8 cellular contexts compared by ENCODE assay signal in the genomic region with DNA sequence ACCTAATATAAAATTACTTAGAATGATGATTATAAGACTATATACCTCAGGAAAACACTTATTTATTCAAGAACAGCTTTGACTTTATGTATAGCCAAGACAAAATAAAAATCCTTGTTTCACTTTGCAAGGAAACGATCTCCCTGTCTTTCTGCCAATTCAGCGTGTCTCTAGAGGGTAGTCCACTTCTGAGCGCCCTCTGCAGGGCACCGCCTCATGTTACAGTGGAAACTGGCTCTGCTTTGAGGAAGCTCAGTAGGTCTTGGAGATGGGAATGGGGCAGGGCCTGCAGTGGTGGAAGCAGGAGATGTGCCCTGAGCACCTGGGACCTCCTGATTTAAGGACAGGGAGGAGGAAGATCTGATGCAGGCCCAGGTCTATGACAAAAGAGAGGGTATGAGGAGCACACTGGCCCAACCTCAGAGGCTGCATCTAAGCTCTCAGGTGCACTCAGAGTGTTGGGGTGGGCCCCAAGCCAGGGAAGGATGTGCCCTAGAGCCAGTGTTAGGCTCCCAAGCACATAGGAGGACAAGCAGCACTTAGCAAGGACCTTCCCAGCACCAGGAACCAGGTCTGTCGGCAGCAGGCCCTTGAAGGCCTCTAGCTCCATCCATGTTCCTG.
DNase-seq lines count a peak whose midpoint lies in the region; ATAC-seq, FAIRE-seq and TF ChIP-seq lines count a peak whose summit lies in the region.

No MANE protein-coding gene starts in this region.

- H3K9me3 Mint-ChIP-seq in glutamatergic neuron (ENCODE audit: unreplicated experiment): no peaks in the 10 kb centered on the region

- TF ChIP-seq CTCF in glutamatergic neuron (IDR thresholded peaks at IDR 0.05; ENCODE audit: partially characterized antibody, unreplicated experiment): peak; percentile 47

- DNase-seq in COLO668 (lab: John Stamatoyannopoulos, UW; ENCODE audit: unreplicated experiment) (peak; percentile 62), HT-29 (ENCODE audit: low spot score) (peak; percentile 89), SK-MEL-5 (ENCODE audit: low read depth, low spot score) (peak; percentile 90), glutamatergic neuron (peak; percentile 53), urothelium cell line (ENCODE audit: low spot score) (peak; percentile 63), NCI-H524 treated with DMSO at 0.1 percent for 48 hours (lab: John Stamatoyannopoulos, UW) (no peak), dedifferentiated amniotic fluid mesenchymal stem cell (ENCODE audit: extremely low spot score) (no peak)

- no peaks in the 10 kb centered on the region for H3K27me3 Mint-ChIP-seq in glutamatergic neuron (ENCODE audit: unreplicated experiment)

- H3K36me3 Mint-ChIP-seq in glutamatergic neuron (ENCODE audit: unreplicated experiment): no peaks in the 10 kb centered on the region

- H3K4me3 Mint-ChIP-seq in glutamatergic neuron (ENCODE audit: unreplicated experiment): no peak overlapping the region

- FAIRE-seq in urothelium cell line (lab: Jason Lieb, UNC): peak; percentile 65

- H3K27ac Mint-ChIP-seq in glutamatergic neuron (ENCODE audit: unreplicated experiment): no peak overlapping the region

- in situ Hi-C loops in SK-MEL-5 (cut with HindIII; ENCODE audit: low pct_unique_long_range_greater_than_20kb, low sequenced_read_pairs): no loop called here

- ATAC-seq in GM18519 (IDR thresholded peaks at IDR 0.05; ENCODE audit: low FRiP score, unreplicated experiment): no peak

- no peaks in the 10 kb centered on the region for H3K4me1 Mint-ChIP-seq in glutamatergic neuron (ENCODE audit: low read depth, unreplicated experiment)

Comparison
In these comparisons a context has a peak if more than half of its experiments do, and no peak if none do; other contexts are left out.
1. DNase-seq: peak in COLO668 (single experiment), HT-29 (single experiment), SK-MEL-5 (single experiment), glutamatergic neuron (single experiment) and urothelium cell line (single experiment); none in NCI-H524 treated with DMSO at 0.1 percent for 48 hours (single experiment) and dedifferentiated amniotic fluid mesenchymal stem cell (single experiment).